In genomic region chr15:65914981-65915925, GRCh38 we compare ENCODE assay signal across 27 cellular contexts. TPM values are rescaled to one million over a fixed set of nuclear protein-coding genes. Genes with fewer than 3 reads are reported as not detected.
DNase-seq lines count a peak whose midpoint lies in the region; ATAC-seq and TF ChIP-seq lines count a peak whose summit lies in the region.
"Had no signal": no experiment of that assay in that cellular context is flagged by ENCODE, and none has a peak within 500 bp of the region (broad histone marks: within the 10 kb centered on the region; RNA-seq: fewer than 3 reads in every experiment).

No MANE protein-coding gene starts in this region.

- peaks cover 35% of the 10 kb centered on the region for H3K4me1 ChIP-seq in OCI-LY1 (ENCODE audit: insufficient read depth, low read length, severe bottlenecking)
- H3K4me1 ChIP-seq: colonic mucosa, prostate gland had no signal

- H3K27me3 Mint-ChIP-seq in stimulated activated naive CD8-positive, alpha-beta T cell treated with anti-CD3 and anti-CD28 coated beads, Interleukin-15, amount 100 ng/mL, for 72 hours = no peaks in the 10 kb centered on the region
- H3K27me3 Mint-ChIP-seq: activated naive CD8-positive, alpha-beta T cell; naive thymus-derived CD4-positive, alpha-beta T cell had no signal

- no peaks in the 10 kb centered on the region for H3K9me2 ChIP-seq in OCI-LY1 (ENCODE audit: low read depth, low read length)

- TF ChIP-seq CTCF in OCI-LY1 (IDR thresholded peaks at IDR 0.05; ENCODE audit: low read length) = no peak

- H3K9ac ChIP-seq in OCI-LY1 (ENCODE audit: low read length) = no peak overlapping the region; the same call in 1 of the 2 replicates

- DNase-seq in H7 (peak; percentile 8), cerebellar cortex (ENCODE audit: low spot score) (peak; percentile 29), cardiac septum (ENCODE audit: low spot score) (no peak)
- DNase-seq in stimulated activated effector memory CD8-positive, alpha-beta T cell treated with anti-CD3 and anti-CD28 coated beads, Interleukin-12 subunit alpha, Interleukin-12 subunit beta, amount 100 ng/mL, for 72 hours (ENCODE audit: low spot score in 2 of 2) = no peak
- no peak for DNase-seq in stimulated activated naive CD8-positive, alpha-beta T cell treated with anti-CD3 and anti-CD28 coated beads, Interleukin-15, amount 100 ng/mL, for 72 hours
- DNase-seq in stimulated activated CD4-positive, alpha-beta T cell treated with anti-CD3 and anti-CD28 coated beads, Interleukin-2, amount 100 ng/mL, for 24 hours = no peak
- DNase-seq: activated CD4-positive, alpha-beta T cell treated with anti-CD3 and anti-CD28 coated beads, Interleukin-2, amount 50 U/mL, for 48 hours; anterior cingulate cortex; colonic mucosa; DND-41; effector memory CD4-positive, alpha-beta T cell; IMR-90; naive thymus-derived CD4-positive, alpha-beta T cell; NCI-H1048; NCI-H2107; OCI-M1; right lobe of liver; stimulated activated CD4-positive, alpha-beta T cell treated with anti-CD3 and anti-CD28 coated beads, Interleukin-2, amount 100 ng/mL, for 48 hours had no signal

- peak overlapping the region; percentile 65 for H3K27ac Mint-ChIP-seq in stimulated activated effector memory CD8-positive, alpha-beta T cell treated with anti-CD3 and anti-CD28 coated beads, Interleukin-12 subunit alpha, Interleukin-12 subunit beta, amount 100 ng/mL, for 72 hours
- H3K27ac Mint-ChIP-seq in stimulated activated naive CD8-positive, alpha-beta T cell treated with anti-CD3 and anti-CD28 coated beads, Interleukin-15, amount 100 ng/mL, for 72 hours = peak overlapping the region in 1 of 2 donors; percentile 74
- H3K27ac Mint-ChIP-seq: activated naive CD8-positive, alpha-beta T cell; CD14-positive monocyte; mesothelial cell of epicardium had no signal

- peaks cover 41% of the 10 kb centered on the region for H3K4me1 Mint-ChIP-seq in stimulated activated effector memory CD8-positive, alpha-beta T cell treated with anti-CD3 and anti-CD28 coated beads, Interleukin-12 subunit alpha, Interleukin-12 subunit beta, amount 100 ng/mL, for 72 hours
- H3K4me1 Mint-ChIP-seq in stimulated activated naive CD8-positive, alpha-beta T cell treated with anti-CD3 and anti-CD28 coated beads, Interleukin-15, amount 100 ng/mL, for 72 hours = peaks cover 48% of the 10 kb centered on the region
- H3K4me1 Mint-ChIP-seq: CD14-positive monocyte had no signal

- no peaks in the 10 kb centered on the region for H3F3A ChIP-seq in OCI-LY1 (ENCODE audit: insufficient read depth, low read length)

- no peaks in the 10 kb centered on the region for H3K9me3 ChIP-seq in OCI-LY1 (ENCODE audit: low read length)
- H3K9me3 ChIP-seq: colonic mucosa, prostate gland, right lobe of liver, tibial nerve had no signal

- H3K4me3 ChIP-seq in H7 (ENCODE audit: insufficient read depth, low read depth, low read length) (no peak overlapping the region), OCI-LY1 (ENCODE audit: low read depth, low read length, poor library complexity, severe bottlenecking) (no peak overlapping the region)
- H3K4me3 ChIP-seq: colonic mucosa, prostate gland, right lobe of liver, SK-N-MC, tibial nerve had no signal

- H3K27me3 ChIP-seq in H7 (ENCODE audit: control insufficient read depth, insufficient read depth, low read length) = no peaks in the 10 kb centered on the region
- H3K27me3 ChIP-seq in OCI-LY1 (ENCODE audit: insufficient read depth, low read length) = no peaks in the 10 kb centered on the region
- H3K27me3 ChIP-seq: colonic mucosa, right lobe of liver, tibial nerve had no signal

- intact Hi-C loops in cardiac septum (cut with DNase I) = loop anchor here (5.0 to 10.0 kb wide), 2 partner anchors 270 to 377 kb away; partner anchors contain the start of gene DIS3L

- H3K4me3 Mint-ChIP-seq in stimulated activated effector memory CD8-positive, alpha-beta T cell treated with anti-CD3 and anti-CD28 coated beads, Interleukin-12 subunit alpha, Interleukin-12 subunit beta, amount 100 ng/mL, for 72 hours = no peak overlapping the region
- H3K4me3 Mint-ChIP-seq in stimulated activated naive CD8-positive, alpha-beta T cell treated with anti-CD3 and anti-CD28 coated beads, Interleukin-15, amount 100 ng/mL, for 72 hours = no peak overlapping the region
- H3K4me3 Mint-ChIP-seq: activated naive CD8-positive, alpha-beta T cell; CD14-positive monocyte; mesothelial cell of epicardium had no signal

- no peak for ATAC-seq in stimulated activated effector memory CD8-positive, alpha-beta T cell treated with anti-CD3 and anti-CD28 coated beads, Interleukin-12 subunit alpha, Interleukin-12 subunit beta, amount 100 ng/mL, for 72 hours
- ATAC-seq in stimulated activated naive CD8-positive, alpha-beta T cell treated with anti-CD3 and anti-CD28 coated beads, Interleukin-15, amount 100 ng/mL, for 72 hours = no peak
- ATAC-seq: activated CD4-positive, CD25-positive, alpha-beta regulatory T cell treated with anti-CD3 and anti-CD28 coated beads, Interleukin-2, amount 50 U/mL, for 24 hours; naive thymus-derived CD4-positive, alpha-beta T cell; right lobe of liver had no signal

- H4K20me1 ChIP-seq in OCI-LY1 (ENCODE audit: insufficient read depth, low read length) = no peaks in the 10 kb centered on the region

- H3K27ac ChIP-seq in OCI-LY1 (ENCODE audit: low read depth, low read length, poor library complexity, severe bottlenecking) = peak overlapping the region; percentile 76
- H3K27ac ChIP-seq: colonic mucosa, epithelial cell of prostate, prostate gland, right lobe of liver, SK-N-MC, tibial nerve had no signal

- H3K36me3 Mint-ChIP-seq in stimulated activated effector memory CD8-positive, alpha-beta T cell treated with anti-CD3 and anti-CD28 coated beads, Interleukin-12 subunit alpha, Interleukin-12 subunit beta, amount 100 ng/mL, for 72 hours = no peaks in the 10 kb centered on the region

- H3K36me3 ChIP-seq in H7 (replicated peaks; ENCODE audit: control insufficient read depth, insufficient read depth, low read length) (no peaks in the 10 kb centered on the region; the same call in 1 of the 2 replicates), OCI-LY1 (ENCODE audit: insufficient read depth, low read length) (peaks cover 44% of the 10 kb centered on the region)
- H3K36me3 ChIP-seq: colonic mucosa, prostate gland, right lobe of liver had no signal

- H3K9me3 Mint-ChIP-seq in stimulated activated effector memory CD8-positive, alpha-beta T cell treated with anti-CD3 and anti-CD28 coated beads, Interleukin-12 subunit alpha, Interleukin-12 subunit beta, amount 100 ng/mL, for 72 hours = no peaks in the 10 kb centered on the region
- no peaks in the 10 kb centered on the region for H3K9me3 Mint-ChIP-seq in stimulated activated naive CD8-positive, alpha-beta T cell treated with anti-CD3 and anti-CD28 coated beads, Interleukin-15, amount 100 ng/mL, for 72 hours
- H3K9me3 Mint-ChIP-seq: CD14-positive monocyte; mesothelial cell of epicardium; naive thymus-derived CD4-positive, alpha-beta T cell had no signal

- H3K79me2 ChIP-seq in OCI-LY1 (ENCODE audit: insufficient read depth, low read length) = no peaks in the 10 kb centered on the region

- H3K4me2 ChIP-seq in OCI-LY1 (ENCODE audit: low read length) = peak overlapping the region; percentile 25; the same call in 1 of the 2 replicates

- H2AFZ ChIP-seq in OCI-LY1 (ENCODE audit: low read length) = no peak overlapping the region

RNA-seq across cellular contexts. Expression of gene RAB11A, which starts 46.0 kb away (rescaled TPM):
- 206 and 229 TPM in 2 replicates for total RNA-seq in H7 (2014; rRNA removed; shearing (Covaris generic))
- total RNA-seq in cardiac septum = 147 TPM

Comparison
In these comparisons a context has a peak if more than half of its experiments do, and no peak if none do; other contexts are left out.
1. DNase-seq: peak in H7 (single experiment) and cerebellar cortex (single experiment); none in stimulated activated effector memory CD8-positive, alpha-beta T cell treated with anti-CD3 and anti-CD28 coated beads, Interleukin-12 subunit alpha, Interleukin-12 subunit beta, amount 100 ng/mL, for 72 hours (0 of 2), stimulated activated naive CD8-positive, alpha-beta T cell treated with anti-CD3 and anti-CD28 coated beads, Interleukin-15, amount 100 ng/mL, for 72 hours (0 of 2), stimulated activated CD4-positive, alpha-beta T cell treated with anti-CD3 and anti-CD28 coated beads, Interleukin-2, amount 100 ng/mL, for 24 hours (0 of 2) and cardiac septum (single experiment).